In the genomic region with DNA sequence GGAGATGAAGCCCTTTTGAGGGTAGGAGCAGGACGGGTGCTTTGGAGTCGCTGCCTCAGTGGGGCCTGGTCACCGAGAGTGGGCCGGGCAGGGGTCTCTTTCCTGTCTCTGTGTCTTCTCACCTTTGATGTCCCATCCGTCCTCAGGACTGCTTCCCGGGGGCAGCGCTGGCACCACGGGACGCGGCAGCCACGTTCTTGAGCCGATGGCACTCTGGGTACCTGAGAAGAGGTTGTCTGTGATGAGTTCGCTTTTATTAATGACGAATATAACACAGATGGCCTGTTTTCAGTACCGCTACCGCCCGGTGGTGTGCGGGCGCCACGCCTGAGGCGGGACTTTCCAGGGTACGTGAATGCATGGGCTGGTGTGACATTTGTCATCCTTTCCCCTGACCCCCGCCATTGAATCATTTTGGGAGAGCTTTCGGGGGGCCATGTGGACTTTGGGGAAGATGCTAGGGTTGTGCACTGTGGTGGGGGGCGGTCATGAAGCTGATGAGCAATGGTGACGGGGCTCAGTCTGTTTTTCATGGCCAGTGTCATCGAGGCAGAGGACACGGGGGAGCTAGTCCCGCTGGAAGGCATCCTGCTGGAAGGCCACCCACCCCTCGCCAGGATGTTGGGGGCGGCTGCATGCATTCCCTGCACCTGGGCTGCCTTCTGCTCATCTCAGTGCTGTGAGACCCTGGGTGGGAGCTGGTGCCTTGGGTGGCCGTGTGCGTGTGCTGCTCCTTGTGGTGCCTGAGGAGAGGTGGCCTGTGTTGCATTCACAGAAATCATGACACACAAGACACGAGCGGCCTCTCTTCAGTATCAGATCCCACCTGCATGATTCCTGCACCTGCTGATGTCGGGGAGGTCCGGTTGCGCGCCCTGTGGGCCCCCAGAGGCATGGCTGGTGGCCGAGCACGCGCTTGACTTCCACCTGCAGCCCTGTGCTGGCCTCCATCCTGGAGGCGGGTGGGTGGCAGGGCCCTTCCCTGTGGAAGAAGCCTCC, we compare ENCODE assay signal across 23 cellular contexts.
DNase-seq lines count a peak whose midpoint lies in the region; ATAC-seq and TF ChIP-seq lines count a peak whose summit lies in the region.
"Had no signal": no experiment of that assay in that cellular context is flagged by ENCODE, and none has a peak within 500 bp of the region (broad histone marks: within the 10 kb centered on the region; RNA-seq: fewer than 3 reads in every experiment).

No MANE protein-coding gene starts in this region.

- no peak for TF ChIP-seq CTCF in psoas muscle (IDR thresholded peaks at IDR 0.05)

- H3K27ac ChIP-seq in BLaER1, result peak overlapping the region; percentile 88
- H3K27ac ChIP-seq in psoas muscle, result no peak overlapping the region
- H3K27ac ChIP-seq: esophagus squamous epithelium, GM23248, KMS-11, SK-N-MC had no signal

- no peaks in the 10 kb centered on the region for H3K36me3 ChIP-seq in BLaER1
- H3K36me3 ChIP-seq in psoas muscle (ENCODE audit: insufficient read depth in 1 of 2, low read depth in 1 of 2), result no peaks in the 10 kb centered on the region
- H3K36me3 ChIP-seq: esophagus squamous epithelium had no signal

- no peak overlapping the region for H3K9ac ChIP-seq in BLaER1
- H3K9ac ChIP-seq: GM23248, KMS-11 had no signal

- H3K9me3 ChIP-seq in BLaER1 (peaks cover 20% of the 10 kb centered on the region), psoas muscle (no peaks in the 10 kb centered on the region)
- H3K9me3 ChIP-seq: esophagus squamous epithelium had no signal

- H3K27me3 ChIP-seq in BLaER1 (no peaks in the 10 kb centered on the region), psoas muscle (ENCODE audit: insufficient read depth in 3 of 3, low read length in 2 of 3) (peaks cover 0 to 7% (median 0%) of the 10 kb centered on the region in 3 donors)

- H4K20me1 ChIP-seq in BLaER1, result no peaks in the 10 kb centered on the region

- 92 to 93% (median 93%) methylated on average over 41 to 43 of the region's 43 CpGs for WGBS in psoas muscle, 3 donors

- no peak for ATAC-seq in activated CD4-positive, CD25-positive, alpha-beta regulatory T cell treated with anti-CD3 and anti-CD28 coated beads, Interleukin-2, amount 50 U/mL, for 24 hours
- ATAC-seq in psoas muscle, result no peak
- ATAC-seq: activated CD8-positive, alpha-beta T cell treated with anti-CD3 and anti-CD28 coated beads, Interleukin-2, amount 10 ng/mL, durations not matched to agents 7 days and 5 days had no signal

- H3K4me3 ChIP-seq in BLaER1 (no peak overlapping the region), psoas muscle (no peak overlapping the region)
- H3K4me3 ChIP-seq: esophagus squamous epithelium, GM23248, SK-N-MC had no signal

- DNase-seq in activated CD4-positive, CD25-positive, alpha-beta regulatory T cell treated with anti-CD3 and anti-CD28 coated beads, Interleukin-2, amount 50 U/mL, for 72 hours, result peak; percentile 9
- DNase-seq in islet precursor cell (peak; percentile 37), psoas muscle (peak; percentile 6 to 27), anterior cingulate cortex (lab: John Stamatoyannopoulos, UW) (no peak), HPDE6-E6E7 (ENCODE audit: extremely low spot score) (no peak), NCI-H1092 (lab: John Stamatoyannopoulos, UW) (no peak)
- DNase-seq: 8988T; activated CD8-positive, alpha-beta T cell treated with anti-CD3 and anti-CD28 coated beads, Interleukin-2, amount 10 ng/mL, durations not matched to agents 7 days and 5 days; central memory CD4-positive, alpha-beta T cell; esophagus squamous epithelium; foreskin melanocyte; GM23248; MM.1S; naive B cell; NCI-H1436; NCI-H345; NCI-H748 treated with DMSO at 0.1 percent for 48 hours; nucleus accumbens; stimulated activated CD4-positive, alpha-beta T cell treated with anti-CD3 and anti-CD28 coated beads, Interleukin-4, amount 100 ng/mL, for 1 hour had no signal

- H3K4me1 ChIP-seq in BLaER1 (peaks cover 85% of the 10 kb centered on the region), psoas muscle (no peaks in the 10 kb centered on the region)

- intact Hi-C loops in psoas muscle (cut with DNase I), result no loop called here

- peak overlapping the region; percentile 98 for H3K4me2 ChIP-seq in BLaER1
- H3K4me2 ChIP-seq: KMS-11 had no signal

Comparison
In these comparisons a context has a peak if more than half of its experiments do, and no peak if none do; other contexts are left out.
1. DNase-seq: peak in activated CD4-positive, CD25-positive, alpha-beta regulatory T cell treated with anti-CD3 and anti-CD28 coated beads, Interleukin-2, amount 50 U/mL, for 72 hours (single experiment), islet precursor cell (single experiment) and psoas muscle (2 of 2); none in anterior cingulate cortex (0 of 58), HPDE6-E6E7 (single experiment) and NCI-H1092 (single experiment).